Comparison of ENCODE assay signal across 8 cellular contexts in the genomic region with DNA sequence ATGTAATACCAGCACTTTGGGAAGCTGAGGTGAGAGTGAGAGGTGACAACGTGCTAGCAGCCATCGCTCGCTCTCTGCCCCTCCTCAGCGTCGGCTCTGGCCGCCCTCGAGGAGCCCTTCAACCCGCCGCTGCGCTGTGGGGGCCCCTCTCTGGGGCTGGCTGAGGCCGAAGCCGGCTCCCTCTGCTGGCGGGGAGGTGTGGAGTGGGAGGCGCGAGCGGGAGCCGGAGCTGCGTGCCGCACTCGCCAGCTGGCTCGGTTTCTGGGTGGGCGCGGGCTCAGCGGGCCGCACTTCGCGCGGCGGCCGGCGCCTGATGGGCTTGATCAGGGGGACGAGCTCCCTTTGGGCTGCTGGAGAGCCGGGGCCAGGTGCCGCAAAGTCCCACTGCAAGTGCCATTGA.
DNase-seq lines count a peak whose midpoint lies in the region; ATAC-seq, FAIRE-seq and TF ChIP-seq lines count a peak whose summit lies in the region.

No MANE protein-coding gene starts in this region.

- WGBS in lung, 2 donors, result 52 to 54% methylated on average over 29 to 34 of the region's 34 CpGs

- H3K4me3 ChIP-seq in cardiac muscle cell (no peak overlapping the region), cardiac fibroblast (replicated peaks in 1 of 2; ENCODE audit: low read depth in 2 of 2, low read length in 2 of 2) (peak overlapping the region in 1 of 2 donors; percentile 21), lung (no peak overlapping the region)

- DNase-seq in cardiac muscle cell (ENCODE audit: low read depth in 1 of 2, low spot score in 1 of 2), result peak; percentile 43
- no peak for DNase-seq in cardiac septum (ENCODE audit: low spot score)
- peak in 1 of 2 donors; percentile 15 for DNase-seq in cardiac fibroblast (ENCODE audit: low read depth in 2 of 2)
- DNase-seq in lung (ENCODE audit: low spot score), result no peak
- peak; percentile 33 for DNase-seq in urothelium cell line (ENCODE audit: low spot score)
- no peak for DNase-seq in cerebellar cortex (ENCODE audit: low spot score)
- no peak for DNase-seq in KG1 (lab: John Stamatoyannopoulos, UW)
- DNase-seq in NCI-H526 treated with DMSO at 0.1 percent for 48 hours (lab: John Stamatoyannopoulos, UW), result no peak

- H3K36me3 ChIP-seq in cardiac muscle cell, result no peaks in the 10 kb centered on the region
- no peaks in the 10 kb centered on the region for H3K36me3 ChIP-seq in lung (ENCODE audit: control insufficient read depth in 2 of 2, insufficient read depth in 2 of 2, low read length in 2 of 2)

- TF ChIP-seq CTCF in cardiac muscle cell (IDR thresholded peaks at IDR 0.05; ENCODE audit: low read depth, low read length), result peak; percentile 64
- TF ChIP-seq CTCF in cardiac fibroblast (IDR thresholded peaks at IDR 0.05; ENCODE audit: low read depth, low read length), result peak; percentile 20
- no peak for TF ChIP-seq CTCF in lung (IDR thresholded peaks at IDR 0.05; ENCODE audit: control extremely low read depth, extremely low read depth)

- H3K9me3 ChIP-seq in cardiac muscle cell (ENCODE audit: low read depth), result no peaks in the 10 kb centered on the region
- H3K9me3 ChIP-seq in lung (ENCODE audit: control insufficient read depth in 2 of 2, insufficient read depth in 1 of 2, low read length in 1 of 2), result peaks cover 0 to 6% of the 10 kb centered on the region in 2 donors

- no peak for FAIRE-seq in urothelium cell line (lab: Jason Lieb, UNC)

- ATAC-seq in lung (ENCODE audit: insufficient read depth, low FRiP score), result peak; percentile 27

- H3K4me1 ChIP-seq in cardiac muscle cell (ENCODE audit: low read depth) (no peaks in the 10 kb centered on the region), lung (ENCODE audit: control insufficient read depth in 2 of 2, insufficient read depth in 2 of 2, low read length in 2 of 2) (no peaks in the 10 kb centered on the region)

- H3K27ac ChIP-seq in cardiac muscle cell (no peak overlapping the region), lung (ENCODE audit: low read depth in 1 of 2, low read length in 1 of 2) (no peak overlapping the region)

- intact Hi-C loops in cardiac septum (cut with DNase I), result no loop called here

- H3K27me3 ChIP-seq in cardiac muscle cell (no peaks in the 10 kb centered on the region), lung (ENCODE audit: control insufficient read depth, insufficient read depth) (no peaks in the 10 kb centered on the region)

Comparison
In these comparisons a context has a peak if more than half of its experiments do, and no peak if none do; other contexts are left out.
1. DNase-seq: peak in cardiac muscle cell (2 of 2) and urothelium cell line (single experiment); none in cardiac septum (single experiment), lung (single experiment), cerebellar cortex (single experiment), KG1 (single experiment) and NCI-H526 treated with DMSO at 0.1 percent for 48 hours (single experiment).